ENCODE assay signal across 23 cellular contexts in genomic region chr2:41872646-41873045, GRCh38.
A peak's percentile ranks its signal among the peaks of the same experiment; 100 is the strongest.
DNase-seq lines count a peak whose midpoint lies in the region; ATAC-seq, FAIRE-seq and TF ChIP-seq lines count a peak whose summit lies in the region.
"Had no signal": no experiment of that assay in that cellular context is flagged by ENCODE, and none has a peak within 500 bp of the region (broad histone marks: within the 10 kb centered on the region; RNA-seq: fewer than 3 reads in every experiment).

No MANE protein-coding gene starts in this region.

- H3K4me3 Mint-ChIP-seq in astrocyte (ENCODE audit: unreplicated experiment) = no peak overlapping the region
- no peak overlapping the region for H3K4me3 Mint-ChIP-seq in Calu3 (ENCODE audit: low read depth, unreplicated experiment)
- H3K4me3 Mint-ChIP-seq: activated naive CD4-positive, alpha-beta T cell treated with anti-CD3 and anti-CD28 coated beads, Interleukin-2, amount 50 U/mL, for 24 hours; type B pancreatic cell had no signal

- no peak for FAIRE-seq in A549 (lab: Jason Lieb, UNC)
- no peak for FAIRE-seq in astrocyte (lab: Jason Lieb, UNC)
- FAIRE-seq: G401.6, pancreas had no signal

- no peaks in the 10 kb centered on the region for H3K79me2 ChIP-seq in astrocyte (ENCODE audit: insufficient read depth, low read length)

- H3K27ac Mint-ChIP-seq in astrocyte (ENCODE audit: unreplicated experiment) (peak overlapping the region; percentile 67), Calu3 (ENCODE audit: unreplicated experiment) (no peak overlapping the region)
- H3K27ac Mint-ChIP-seq: activated naive CD4-positive, alpha-beta T cell treated with anti-CD3 and anti-CD28 coated beads, Interleukin-2, amount 50 U/mL, for 24 hours; type B pancreatic cell had no signal

- BruUV-seq in Calu3 (replicated peaks; lab: Mats Ljungman, UMichigan) = no TSS peak

- H3K4me3 ChIP-seq in A549 (no peak overlapping the region), astrocyte (ENCODE audit: insufficient read depth, low read depth, low read length) (no peak overlapping the region)
- H3K4me3 ChIP-seq: cardiac muscle cell, mucosa of descending colon, pancreas had no signal

- H3K9me3 Mint-ChIP-seq in astrocyte (ENCODE audit: unreplicated experiment) = no peaks in the 10 kb centered on the region
- H3K9me3 Mint-ChIP-seq in Calu3 (ENCODE audit: low read depth, unreplicated experiment) = no peaks in the 10 kb centered on the region
- H3K9me3 Mint-ChIP-seq: activated naive CD4-positive, alpha-beta T cell treated with anti-CD3 and anti-CD28 coated beads, Interleukin-2, amount 50 U/mL, for 24 hours; type B pancreatic cell had no signal

- no peak for TF ChIP-seq EP300 in A549 (IDR thresholded peaks at IDR 0.05)

- POLR2A ChIA-PET in A549 (lab: Yijun Ruan, JAX) = no interaction called here

- H3K4me1 Mint-ChIP-seq in astrocyte (ENCODE audit: low read depth, unreplicated experiment) (peaks cover 16% of the 10 kb centered on the region), Calu3 (ENCODE audit: low read depth, unreplicated experiment) (peaks cover 21% of the 10 kb centered on the region)
- H3K4me1 Mint-ChIP-seq: activated naive CD4-positive, alpha-beta T cell treated with anti-CD3 and anti-CD28 coated beads, Interleukin-2, amount 50 U/mL, for 24 hours had no signal

- H3K36me3 Mint-ChIP-seq in astrocyte (ENCODE audit: low read depth, unreplicated experiment) = no peaks in the 10 kb centered on the region
- no peaks in the 10 kb centered on the region for H3K36me3 Mint-ChIP-seq in Calu3 (ENCODE audit: insufficient read depth, unreplicated experiment)
- H3K36me3 Mint-ChIP-seq: activated naive CD4-positive, alpha-beta T cell treated with anti-CD3 and anti-CD28 coated beads, Interleukin-2, amount 50 U/mL, for 24 hours; type B pancreatic cell had no signal

- TF ChIP-seq CTCF in A549 (IDR thresholded peaks at IDR 0.05) (no peak), astrocyte (IDR thresholded peaks at IDR 0.05; ENCODE audit: insufficient read depth, low read depth, low read length) (no peak), Calu3 (IDR thresholded peaks at IDR 0.05; ENCODE audit: unreplicated experiment) (no peak), omental fat pad (IDR thresholded peaks at IDR 0.05) (no peak)

- TF ChIP-seq POLR2A in A549 (IDR thresholded peaks at IDR 0.05; ENCODE audit: low read length) = no peak

- H3K27me3 Mint-ChIP-seq in astrocyte (ENCODE audit: low read depth, unreplicated experiment) (peaks cover 3% of the 10 kb centered on the region), Calu3 (ENCODE audit: unreplicated experiment) (no peaks in the 10 kb centered on the region)
- H3K27me3 Mint-ChIP-seq: activated naive CD4-positive, alpha-beta T cell treated with anti-CD3 and anti-CD28 coated beads, Interleukin-2, amount 50 U/mL, for 24 hours had no signal

- intact Hi-C loops in Calu3 (cut with micrococcal nuclease; ENCODE audit: unreplicated experiment) = no loop called here

- H4K20me1 ChIP-seq in astrocyte (ENCODE audit: insufficient read depth, low read length) = no peaks in the 10 kb centered on the region

- H3K4me1 ChIP-seq in A549 (peaks cover 37% of the 10 kb centered on the region), astrocyte (ENCODE audit: insufficient read depth, low read length) (peaks cover 16% of the 10 kb centered on the region)
- H3K4me1 ChIP-seq: pancreas had no signal

- no peaks in the 10 kb centered on the region for H3K27me3 ChIP-seq in astrocyte (ENCODE audit: insufficient read depth, low read length)
- H3K27me3 ChIP-seq: cardiac muscle cell, pancreas had no signal

- H3K27ac ChIP-seq in A549 = peak overlapping the region; percentile 10 to 85; a peak in 4 of 6 replicates
- no peak overlapping the region for H3K27ac ChIP-seq in astrocyte (ENCODE audit: low read depth, low read length)
- H3K27ac ChIP-seq: cardiac muscle cell, pancreas had no signal

- TF ChIP-seq RAD21 in A549 (conservative IDR thresholded peaks at IDR 0.05 in 1 of 2, IDR thresholded peaks at IDR 0.05 in 1 of 2) = no peak

- CTCF ChIA-PET in A549 (lab: Yijun Ruan, JAX) (interaction anchor here (1.4 to 18.2 kb wide), 12 partner anchors 12 to 444 kb away, joined by 3 to 761 read pairs (median 37); no protein-coding TSS in a partner anchor), Calu3 (lab: Charles Lee) (interaction anchor here (1.9 kb wide), 1 partner anchor 19 kb away, joined by 6 read pairs; no protein-coding TSS in a partner anchor)

- H3K9me3 ChIP-seq in A549 (no peaks in the 10 kb centered on the region), astrocyte (ENCODE audit: insufficient read depth, low read depth, low read length) (no peaks in the 10 kb centered on the region)
- H3K9me3 ChIP-seq: mucosa of descending colon, pancreas, SK-N-SH had no signal

- H3K36me3 ChIP-seq in astrocyte (ENCODE audit: insufficient read depth, low read length) = no peaks in the 10 kb centered on the region
- H3K36me3 ChIP-seq: cardiac muscle cell, pancreas had no signal

- DNase-seq in A549 (ENCODE audit: low read depth in 1 of 2, low spot score in 1 of 2) (no peak), astrocyte (ENCODE audit: low read depth) (peak; percentile 62), iris pigment epithelial cell (ENCODE audit: low read depth) (peak; percentile 67), Calu3 (no peak), OCI-M2 (lab: John Stamatoyannopoulos, UW; ENCODE audit: unreplicated experiment) (no peak), omental fat pad (ENCODE audit: low spot score) (no peak)
- DNase-seq: activated CD4-positive, alpha-beta T cell treated with anti-CD3 and anti-CD28 coated beads, Interleukin-2, amount 50 U/mL, for 4 hours; activated T-cell treated with anti-CD3 and anti-CD28 coated beads, Interleukin-2, amount 50 U/mL, for 1 hour; effector memory CD4-positive, alpha-beta T cell; foreskin fibroblast; mucosa of descending colon; NCI-H2081 treated with DMSO at 0.1 percent for 48 hours; OCI-M1; pancreas; SK-N-SH; stimulated activated naive CD4-positive, alpha-beta T cell treated with Interleukin-2 at 50 U/mL for 16 hours had no signal

- no peak overlapping the region for H3K4me2 ChIP-seq in A549
- H3K4me2 ChIP-seq in astrocyte (ENCODE audit: low read length) = peak overlapping the region; percentile 25
- H3K4me2 ChIP-seq: SK-N-SH had no signal

- WGBS in A549 (ENCODE audit: missing lambda C conversion rate) = 70% methylated on average over 3 of the region's 3 CpGs

- ATAC-seq in A549 (no peak), HG02610 (IDR thresholded peaks at IDR 0.05; ENCODE audit: unreplicated experiment) (peak; percentile 40), HG03378 (IDR thresholded peaks at IDR 0.05; ENCODE audit: unreplicated experiment) (no peak), omental fat pad (ENCODE audit: low FRiP score) (no peak)
- ATAC-seq: left lobe of liver, mucosa of descending colon, pancreas had no signal

- no peak overlapping the region for H2AFZ ChIP-seq in astrocyte (ENCODE audit: low read depth, low read length)

- no peak overlapping the region for H3K9ac ChIP-seq in astrocyte (ENCODE audit: low read length)
- H3K9ac ChIP-seq: SK-N-SH had no signal

TF ChIP-seq in A549, 52 proteins besides CTCF, POLR2A, EP300 and RAD21 (continues in another document):
- TF ChIP-seq TFCP2L1 (CRISPR knock-in tag; IDR thresholded peaks at IDR 0.05) = no peak
- no peak for TF ChIP-seq RNF2 (IDR thresholded peaks at IDR 0.05; ENCODE audit: borderline replicate concordance, low read depth)
- no peak for TF ChIP-seq HMGXB4 (CRISPR knock-in tag; IDR thresholded peaks at IDR 0.05; ENCODE audit: borderline replicate concordance)
- TF ChIP-seq FOSB (CRISPR knock-in tag; IDR thresholded peaks at IDR 0.05) = no peak
- TF ChIP-seq SMC3 (IDR thresholded peaks at IDR 0.05) = no peak
- no peak for TF ChIP-seq FOSL2 (IDR thresholded peaks at IDR 0.05)
- TF ChIP-seq FOSL2 (CRISPR knock-in tag; IDR thresholded peaks at IDR 0.05) = no peak
- TF ChIP-seq REST (IDR thresholded peaks at IDR 0.05) = no peak
- no peak for TF ChIP-seq EHMT2 (IDR thresholded peaks at IDR 0.05; ENCODE audit: low read depth)

Comparison
In these comparisons a context has a peak if more than half of its experiments do, and no peak if none do; other contexts are left out.
1. DNase-seq: peak in astrocyte (single experiment) and iris pigment epithelial cell (single experiment); none in A549 (0 of 2), Calu3 (single experiment), OCI-M2 (single experiment) and omental fat pad (single experiment).